14 cellular contexts compared by ENCODE assay signal in the genomic region with DNA sequence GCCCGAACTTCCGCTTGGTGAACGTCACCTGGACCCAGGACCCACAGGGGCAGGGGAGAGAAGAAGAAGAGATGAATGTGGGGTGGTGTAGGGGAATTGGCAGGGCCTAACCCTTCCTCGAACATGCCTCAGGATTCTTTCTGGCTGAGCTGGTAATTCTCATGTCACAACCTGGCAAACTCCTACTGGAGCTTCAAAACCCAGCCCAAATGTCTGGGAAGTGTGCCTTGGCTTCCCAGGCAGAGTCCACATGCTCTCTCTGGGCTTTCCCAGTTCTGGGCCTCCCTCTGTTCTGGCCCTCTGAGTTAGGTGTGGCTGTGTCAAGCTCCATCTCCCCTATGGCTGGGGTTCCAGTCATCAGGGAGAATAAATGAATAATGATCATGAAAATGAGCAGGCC. TPM values are rescaled to one million over a fixed set of nuclear protein-coding genes. Genes with fewer than 3 reads are reported as not detected.
DNase-seq lines count a peak whose midpoint lies in the region; ATAC-seq and TF ChIP-seq lines count a peak whose summit lies in the region.
"Had no signal": no experiment of that assay in that cellular context is flagged by ENCODE, and none has a peak within 500 bp of the region (broad histone marks: within the 10 kb centered on the region; RNA-seq: fewer than 3 reads in every experiment).

No MANE protein-coding gene starts in this region.

- no peak for TF ChIP-seq EP300 in SK-N-SH (IDR thresholded peaks at IDR 0.05; ENCODE audit: borderline replicate concordance in 1 of 2, low read depth in 1 of 2, low read length in 1 of 2)

- no peak for TF ChIP-seq RAD21 in SK-N-SH (IDR thresholded peaks at IDR 0.05; ENCODE audit: low read length)

- no peak for DNase-seq in SK-N-SH
- no peak for DNase-seq in RWPE1 (ENCODE audit: low spot score)
- DNase-seq in neuronal stem cell (ENCODE audit: low spot score) = no peak
- no peak for DNase-seq in NCI-H1105 treated with DMSO at 0.1 percent for 48 hours (lab: John Stamatoyannopoulos, UW)
- no peak for DNase-seq in PC-3
- DNase-seq: CD8-positive, alpha-beta T cell; COR-L47; DMS153; DMS79 treated with DMSO at 0.1 percent for 48 hours; GDM1 had no signal

- H3K4me2 ChIP-seq in SK-N-SH (no peak overlapping the region), neuronal stem cell (ENCODE audit: insufficient read depth, low read length, poor library complexity, severe bottlenecking) (no peak overlapping the region), PC-3 (ENCODE audit: low read length) (no peak overlapping the region)

- no peaks in the 10 kb centered on the region for H3K27me3 ChIP-seq in SK-N-SH (ENCODE audit: insufficient read depth)
- no peaks in the 10 kb centered on the region for H3K27me3 ChIP-seq in neuronal stem cell (ENCODE audit: control insufficient read depth in 3 of 3, insufficient read depth in 3 of 3, low read depth in 1 of 3, low read length in 3 of 3)
- no peaks in the 10 kb centered on the region for H3K27me3 ChIP-seq in PC-3 (ENCODE audit: low read length)

- no peak overlapping the region for H2AK5ac ChIP-seq in neuronal stem cell (ENCODE audit: low read depth, low read length)

- H3K9ac ChIP-seq in SK-N-SH (no peak overlapping the region), neuronal stem cell (ENCODE audit: low read depth, low read length, poor library complexity) (peak overlapping the region; percentile 50), PC-3 (ENCODE audit: low read length) (no peak overlapping the region)

- no peaks in the 10 kb centered on the region for H3K79me1 ChIP-seq in neuronal stem cell (ENCODE audit: low read depth, low read length)

- no peak overlapping the region for H3K14ac ChIP-seq in neuronal stem cell (ENCODE audit: low read length)

- WGBS in SK-N-SH (ENCODE audit: low lambda C conversion rate) = 81% methylated on average over 4 of the region's 4 CpGs
- no CpG with 5 or more reads among the region's 4 CpGs for WGBS in neuronal stem cell (ENCODE audit: extremely low coverage in 2 of 2, insufficient read length in 2 of 2, insufficient replicate concordance in 1 of 2), 2 donors

- no TSS peak for BruUV-seq in PC-3 (replicated peaks; lab: Mats Ljungman, UMichigan)

- no peak overlapping the region for H2AFZ ChIP-seq in SK-N-SH (ENCODE audit: low read depth)
- H2AFZ ChIP-seq in neuronal stem cell (ENCODE audit: low read length) = no peak overlapping the region
- no peak overlapping the region for H2AFZ ChIP-seq in PC-3 (ENCODE audit: low read length)

- no peak overlapping the region for H3K4ac ChIP-seq in neuronal stem cell (ENCODE audit: low read length)

- no peak overlapping the region for H3K23ac ChIP-seq in neuronal stem cell (ENCODE audit: low read depth, low read length, poor library complexity)

- no peak for ATAC-seq in SK-N-SH treated with all-trans-retinoic acid at 6 μM for 48 hours
- no peak for ATAC-seq in PC-3
- ATAC-seq: CD8-positive, alpha-beta T cell; HCT116 had no signal

- H2BK15ac ChIP-seq in neuronal stem cell (ENCODE audit: low read length) = no peak overlapping the region

- H3K4me1 ChIP-seq in SK-N-SH (ENCODE audit: control insufficient read depth in 1 of 2, insufficient read depth in 2 of 2, low read depth in 1 of 2, low read length in 1 of 2) (no peaks in the 10 kb centered on the region; a peak in 1 of 4 replicates), HEK293 (ENCODE audit: control insufficient read depth, insufficient read depth, low read length) (no peaks in the 10 kb centered on the region), neuronal stem cell (ENCODE audit: control insufficient read depth in 2 of 2, insufficient read depth in 1 of 2, low read depth in 1 of 2, low read length in 2 of 2) (no peaks in the 10 kb centered on the region), PC-3 (ENCODE audit: insufficient read depth, low read length) (no peaks in the 10 kb centered on the region)

- H3K27ac ChIP-seq in SK-N-SH (ENCODE audit: low read depth in 2 of 2, low read length in 1 of 2) = no peak overlapping the region
- no peak overlapping the region for H3K27ac ChIP-seq in HEK293 (ENCODE audit: extremely low read depth, low read depth, low read length)
- H3K27ac ChIP-seq in RWPE1 = peak overlapping the region; percentile 6; the same call in 1 of the 2 replicates
- H3K27ac ChIP-seq in neuronal stem cell (replicated peaks; ENCODE audit: low read length) = no peak overlapping the region
- no peak overlapping the region for H3K27ac ChIP-seq in PC-3 (ENCODE audit: low read length)
- H3K27ac ChIP-seq: 22Rv1 had no signal

- H2BK12ac ChIP-seq in neuronal stem cell (ENCODE audit: low read length) = no peak overlapping the region

- H3F3A ChIP-seq in SK-N-SH (replicated peaks; ENCODE audit: insufficient read depth) = no peaks in the 10 kb centered on the region
- no peaks in the 10 kb centered on the region for H3F3A ChIP-seq in PC-3 (ENCODE audit: low read length, unreplicated experiment)

- no peaks in the 10 kb centered on the region for H3K36me3 ChIP-seq in SK-N-SH (replicated peaks in 1 of 2; ENCODE audit: control insufficient read depth in 1 of 2, insufficient read depth in 2 of 2, low read length in 1 of 2)
- H3K36me3 ChIP-seq in HEK293 (ENCODE audit: control insufficient read depth in 2 of 2, insufficient read depth in 1 of 2, low read length in 2 of 2) = peaks cover 0 to 5% of the 10 kb centered on the region in 2 experiments; a peak in 2 of 3 replicates
- H3K36me3 ChIP-seq in neuronal stem cell (replicated peaks in 1 of 2; ENCODE audit: control insufficient read depth in 2 of 2, insufficient read depth in 2 of 2, low read length in 2 of 2) = peaks cover 0 to 8% of the 10 kb centered on the region in 2 donors
- H3K36me3 ChIP-seq in PC-3 (ENCODE audit: low read depth, low read length) = peaks cover 3% of the 10 kb centered on the region

- no peak overlapping the region for H2BK5ac ChIP-seq in neuronal stem cell (ENCODE audit: low read length)

- intact Hi-C loops in PC-3 (cut with micrococcal nuclease) = no loop called here

- H3K18ac ChIP-seq in neuronal stem cell (ENCODE audit: low read length) = no peak overlapping the region

- no peak for TF ChIP-seq CTCF in SK-N-SH (IDR thresholded peaks at IDR 0.05)
- no peak for TF ChIP-seq CTCF in HEK293 (tag by site-specific recombination; IDR thresholded peaks at IDR 0.05)
- no peak for TF ChIP-seq CTCF in RWPE1 (conservative IDR thresholded peaks at IDR 0.05; ENCODE audit: low read depth)
- no peak for TF ChIP-seq CTCF in PC-3 (conservative IDR thresholded peaks at IDR 0.05; ENCODE audit: low read depth, low read length)

- no peak overlapping the region for H2BK120ac ChIP-seq in neuronal stem cell (ENCODE audit: low read depth, low read length)

- H3K9me2 ChIP-seq in SK-N-SH (no peaks in the 10 kb centered on the region), PC-3 (replicated peaks; ENCODE audit: low read length) (no peaks in the 10 kb centered on the region)

- H3K4me3 ChIP-seq in SK-N-SH (ENCODE audit: low read depth in 2 of 2, low read length in 1 of 2) (no peak overlapping the region), HEK293 (ENCODE audit: low read depth, low read length) (no peak overlapping the region), neuronal stem cell (ENCODE audit: low read length in 2 of 2) (no peak overlapping the region), PC-3 (ENCODE audit: low read length) (no peak overlapping the region)

- POLR2A ChIA-PET in SK-N-SH (lab: Yijun Ruan, JAX) = no interaction called here
- POLR2A ChIA-PET in HEK293 (lab: Yijun Ruan, JAX) = no interaction called here
- POLR2A ChIA-PET in RWPE1 (lab: Yijun Ruan, JAX; ENCODE audit: low non-redundant PET) = no interaction called here
- POLR2A ChIA-PET in PC-3 (lab: Charles Lee; ENCODE audit: unreplicated experiment) = no interaction called here

- no peaks in the 10 kb centered on the region for H3K9me3 ChIP-seq in SK-N-SH
- no peaks in the 10 kb centered on the region for H3K9me3 ChIP-seq in HEK293 (ENCODE audit: control insufficient read depth, insufficient read depth, low read depth, low read length)
- no peaks in the 10 kb centered on the region for H3K9me3 ChIP-seq in neuronal stem cell (replicated peaks in 1 of 2; ENCODE audit: control insufficient read depth in 2 of 2, insufficient read depth in 1 of 2, low read depth in 1 of 2, low read length in 2 of 2)
- H3K9me3 ChIP-seq in PC-3 (ENCODE audit: low read length) = no peaks in the 10 kb centered on the region

- H4K20me1 ChIP-seq in SK-N-SH (ENCODE audit: insufficient read depth) (no peaks in the 10 kb centered on the region), PC-3 (ENCODE audit: low read length) (no peaks in the 10 kb centered on the region)

- CTCF ChIA-PET in SK-N-SH (lab: Yijun Ruan, JAX) (interaction anchor here (2.5 to 5.3 kb wide), 3 partner anchors 7 to 193 kb away, joined by 11 to 99 read pairs (median 79); a partner anchor contains a TSS), HEK293 (lab: Yijun Ruan, JAX) (interaction anchor here (0.6 to 5.4 kb wide), 3 partner anchors 25 to 560 kb away, joined by 3 to 37 read pairs (median 10); no protein-coding TSS in a partner anchor), RWPE1 (lab: Yijun Ruan, JAX) (interaction anchor here (0.6 kb wide), 1 partner anchor 126 kb away, joined by 3 read pairs; no protein-coding TSS in a partner anchor), PC-3 (lab: Charles Lee) (no interaction called here)

- H3K79me2 ChIP-seq in SK-N-SH (ENCODE audit: insufficient read depth) = no peaks in the 10 kb centered on the region
- no peaks in the 10 kb centered on the region for H3K79me2 ChIP-seq in PC-3 (ENCODE audit: low read length)

- H4K8ac ChIP-seq in neuronal stem cell (ENCODE audit: low read depth, low read length) = no peak overlapping the region

- H4K91ac ChIP-seq in neuronal stem cell (ENCODE audit: low read depth, low read length, poor library complexity) = no peak overlapping the region

RNA-seq across cellular contexts. Expression of a gene that starts 11.1 kb away (rescaled TPM):
- polyA plus RNA-seq in SK-N-SH (2012; rRNA removed) = 37.8 and 39.3 TPM in 2 replicates
- polyA plus RNA-seq in SK-N-SH (2012; cell fraction: cytosol; rRNA removed) = 10.0 and 16.7 TPM in 2 replicates
- polyA plus RNA-seq in SK-N-SH (2012; cell fraction: nucleus; rRNA removed) = 109 and 145 TPM in 2 replicates
- polyA plus RNA-seq in neuronal stem cell (2013, experiment 1 of 2) = 25.5 TPM
- polyA plus RNA-seq in neuronal stem cell (2013, experiment 2 of 2) = 24.0 TPM
- total RNA-seq in PC-3 (2014; rRNA removed) = 49.9 and 90.0 TPM in 2 replicates

RNA-seq across cellular contexts. Expression of a gene that starts 20.7 kb away (rescaled TPM):
- polyA plus RNA-seq in SK-N-SH (2012; rRNA removed) = 1.0 and 1.1 TPM in 2 replicates
- 0.40 and 0.55 TPM in 2 replicates for polyA plus RNA-seq in SK-N-SH (2012; cell fraction: cytosol; rRNA removed)
- polyA plus RNA-seq in SK-N-SH (2012; cell fraction: nucleus; rRNA removed) = 4.3 and 4.6 TPM in 2 replicates
- polyA plus RNA-seq in neuronal stem cell (2013, experiment 1 of 2) = 1.1 TPM
- 1.2 TPM for polyA plus RNA-seq in neuronal stem cell (2013, experiment 2 of 2)
- total RNA-seq in PC-3 (2014; rRNA removed) = 0.22 and 0.29 TPM in 2 replicates

RNA-seq across cellular contexts. Expression of a gene that starts 42.5 kb away (rescaled TPM):
- polyA plus RNA-seq in SK-N-SH (2012; rRNA removed) = 33.7 and 36.4 TPM in 2 replicates
- 21.3 and 26.1 TPM in 2 replicates for polyA plus RNA-seq in SK-N-SH (2012; cell fraction: cytosol; rRNA removed)
- 44.0 and 46.3 TPM in 2 replicates for polyA plus RNA-seq in SK-N-SH (2012; cell fraction: nucleus; rRNA removed)
- 12.9 TPM for polyA plus RNA-seq in neuronal stem cell (2013, experiment 1 of 2)
- polyA plus RNA-seq in neuronal stem cell (2013, experiment 2 of 2) = 11.9 TPM
- 21.9 and 33.1 TPM in 2 replicates for total RNA-seq in PC-3 (2014; rRNA removed)

RNA-seq across cellular contexts. Expression of a gene that starts 42.7 kb away (rescaled TPM):
- polyA plus RNA-seq in SK-N-SH (2012; rRNA removed) = 98.2 and 117 TPM in 2 replicates
- 44.4 and 60.1 TPM in 2 replicates for polyA plus RNA-seq in SK-N-SH (2012; cell fraction: cytosol; rRNA removed)
- polyA plus RNA-seq in SK-N-SH (2012; cell fraction: nucleus; rRNA removed) = 268 and 280 TPM in 2 replicates
- polyA plus RNA-seq in neuronal stem cell (2013, experiment 1 of 2) = 141 TPM
- polyA plus RNA-seq in neuronal stem cell (2013, experiment 2 of 2) = 136 TPM
- 88.5 and 104 TPM in 2 replicates for total RNA-seq in PC-3 (2014; rRNA removed)

RNA-seq across cellular contexts. Expression of a gene that starts 53.8 kb away (rescaled TPM):
- 21.2 and 21.9 TPM in 2 replicates for polyA plus RNA-seq in SK-N-SH (2012; rRNA removed)
- polyA plus RNA-seq in SK-N-SH (2012; cell fraction: cytosol; rRNA removed) = 14.0 and 17.5 TPM in 2 replicates
- 32.1 and 33.6 TPM in 2 replicates for polyA plus RNA-seq in SK-N-SH (2012; cell fraction: nucleus; rRNA removed)
- 5.6 TPM for polyA plus RNA-seq in neuronal stem cell (2013, experiment 1 of 2)
- 5.8 TPM for polyA plus RNA-seq in neuronal stem cell (2013, experiment 2 of 2)
- 39.3 and 47.0 TPM in 2 replicates for total RNA-seq in PC-3 (2014; rRNA removed)
